In the genomic region with DNA sequence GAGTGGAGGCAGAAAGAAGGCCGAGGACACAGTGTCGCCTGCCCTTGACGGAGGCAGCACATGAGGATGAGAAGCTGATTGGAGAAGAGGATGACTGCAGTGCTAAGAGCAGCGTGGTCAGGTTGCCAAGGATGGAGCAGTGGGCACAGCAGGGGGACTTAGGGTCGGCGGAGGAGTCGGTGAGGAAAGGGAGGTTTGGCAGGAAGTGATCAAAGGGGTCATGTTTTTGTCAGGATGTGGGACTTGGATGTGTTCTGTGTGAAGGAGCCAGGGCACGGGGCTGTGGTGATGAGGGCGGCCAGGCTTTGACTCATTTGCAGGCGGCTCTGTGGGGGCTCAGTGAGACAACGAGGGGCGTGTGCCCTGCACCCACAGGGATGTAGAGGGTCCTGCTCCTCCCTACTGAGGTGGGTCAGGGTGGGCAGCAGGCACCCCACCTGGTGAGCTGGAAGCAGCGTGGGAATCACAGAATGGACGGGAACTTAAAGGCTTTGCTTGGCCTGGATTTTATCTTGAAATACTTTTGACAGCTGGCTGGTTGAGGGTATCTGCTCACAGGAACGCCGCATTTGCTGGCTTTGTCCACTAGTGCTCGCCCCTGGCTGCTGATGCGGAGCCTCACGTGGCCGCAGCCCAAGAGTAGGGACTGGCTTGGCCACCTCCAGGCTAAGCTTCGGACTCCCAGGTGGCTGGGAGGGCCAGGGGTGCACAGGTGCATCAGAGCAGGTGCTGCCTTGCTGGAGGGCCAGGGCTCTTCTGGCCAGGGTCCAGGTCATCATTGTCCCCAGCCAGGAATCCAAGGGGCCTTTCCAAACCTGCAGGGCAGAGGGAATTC, we compare ENCODE assay signal across 8 cellular contexts. TPM values are rescaled to one million over a fixed set of nuclear protein-coding genes. Genes with fewer than 3 reads are reported as not detected.
A peak's percentile ranks its signal among the peaks of the same experiment; 100 is the strongest.
DNase-seq lines count a peak whose midpoint lies in the region; ATAC-seq, FAIRE-seq and TF ChIP-seq lines count a peak whose summit lies in the region.

No MANE protein-coding gene starts in this region.

- intact Hi-C loops in CD8-positive, alpha-beta T cell (cut with DNase I, micrococcal nuclease), result no loop called here
- intact Hi-C loops in ascending aorta (cut with DNase I), result loop anchor here (1.0 kb wide), 1 partner anchor 12 kb away; a partner anchor contains a TSS

- no peak for ATAC-seq in CD8-positive, alpha-beta T cell
- ATAC-seq in HG03045 (IDR thresholded peaks at IDR 0.05; ENCODE audit: unreplicated experiment) (no peak), HG02623 (IDR thresholded peaks at IDR 0.05; ENCODE audit: unreplicated experiment) (no peak)

- peak overlapping the region; percentile 58 for H3K4me3 Mint-ChIP-seq in CD8-positive, alpha-beta T cell

- peaks cover 30% of the 10 kb centered on the region for H3K4me1 Mint-ChIP-seq in CD8-positive, alpha-beta T cell (ENCODE audit: low read depth)

- H3K36me3 ChIP-seq in CD8-positive, alpha-beta T cell (ENCODE audit: insufficient read depth, low read length), result peaks cover 14% of the 10 kb centered on the region
- no peaks in the 10 kb centered on the region for H3K36me3 ChIP-seq in Loucy (ENCODE audit: insufficient read depth, low read length)
- peaks cover 50 to 57% of the 10 kb centered on the region in 2 donors for H3K36me3 ChIP-seq in ascending aorta

- H3K27ac Mint-ChIP-seq in CD8-positive, alpha-beta T cell, result peak overlapping the region; percentile 85

- H3K9me3 ChIP-seq in CD8-positive, alpha-beta T cell (ENCODE audit: low read length), result no peaks in the 10 kb centered on the region
- H3K9me3 ChIP-seq in Loucy (ENCODE audit: insufficient read depth, low read depth, low read length) (no peaks in the 10 kb centered on the region), ascending aorta (no peaks in the 10 kb centered on the region)

- peaks cover 25% of the 10 kb centered on the region for H3K4me1 ChIP-seq in CD8-positive, alpha-beta T cell (ENCODE audit: insufficient read depth, low read length)
- H3K4me1 ChIP-seq in Loucy (ENCODE audit: insufficient read depth, low read length, poor library complexity, severe bottlenecking) (peaks cover 46% of the 10 kb centered on the region), ascending aorta (peaks cover 41 to 48% of the 10 kb centered on the region in 2 donors)

- H4K20me1 ChIP-seq in Loucy (ENCODE audit: insufficient read depth, low read length, poor library complexity, severe bottlenecking), result no peaks in the 10 kb centered on the region

- H3K79me2 ChIP-seq in Loucy (ENCODE audit: insufficient read depth, low read length), result peaks cover 8% of the 10 kb centered on the region

- H3K9me2 ChIP-seq in Loucy (replicated peaks; ENCODE audit: low read depth, low read length), result no peaks in the 10 kb centered on the region

- peak overlapping the region; percentile 81 for H3K4me2 ChIP-seq in Loucy (ENCODE audit: low read depth, low read length, poor library complexity, severe bottlenecking)

- H3K9ac ChIP-seq in Loucy (ENCODE audit: low read depth, low read length, poor library complexity, severe bottlenecking), result peak overlapping the region; percentile 76

- TF ChIP-seq CTCF in CD8-positive, alpha-beta T cell (IDR thresholded peaks at IDR 0.05), result no peak
- no peak for TF ChIP-seq CTCF in Loucy (conservative IDR thresholded peaks at IDR 0.05; ENCODE audit: low read length)
- no peak for TF ChIP-seq CTCF in ascending aorta (IDR thresholded peaks at IDR 0.05)

- H3K9me3 Mint-ChIP-seq in CD8-positive, alpha-beta T cell, result no peaks in the 10 kb centered on the region

- no peaks in the 10 kb centered on the region for H3K27me3 ChIP-seq in CD8-positive, alpha-beta T cell (ENCODE audit: insufficient read depth, low read length)
- H3K27me3 ChIP-seq in Loucy (ENCODE audit: insufficient read depth, low read length, poor library complexity, severe bottlenecking), result no peaks in the 10 kb centered on the region
- no peaks in the 10 kb centered on the region for H3K27me3 ChIP-seq in ascending aorta

- POLR2A ChIA-PET in CD8-positive, alpha-beta T cell (lab: Charles Lee), result no interaction called here

- H3K4me3 ChIP-seq in CD8-positive, alpha-beta T cell (ENCODE audit: low read depth, low read length), result no peak overlapping the region
- H3K4me3 ChIP-seq in Loucy (ENCODE audit: low read length, poor library complexity, severe bottlenecking) (peak overlapping the region; percentile 61), ascending aorta (peak overlapping the region in 1 of 2 donors; percentile 3)

- H3K27ac ChIP-seq in CD8-positive, alpha-beta T cell (ENCODE audit: low read depth, low read length), result peak overlapping the region; percentile 22
- H3K27ac ChIP-seq in ascending aorta, result peak overlapping the region; percentile 84 to 87

- FAIRE-seq in GM19239 (lab: Jason Lieb, UNC), result no peak

- CTCF ChIA-PET in CD8-positive, alpha-beta T cell (lab: Charles Lee), result interaction anchor here (1.0 to 4.8 kb wide), 4 partner anchors 9 to 19 kb away, joined by 3 to 30 read pairs (median 12); no protein-coding TSS in a partner anchor

- no peaks in the 10 kb centered on the region for H3K27me3 Mint-ChIP-seq in CD8-positive, alpha-beta T cell (ENCODE audit: low read depth)

- no peak overlapping the region for H2AFZ ChIP-seq in Loucy (ENCODE audit: low read length)

- peak in 2 of 7 experiments; percentile 15 to 23 for DNase-seq in CD8-positive, alpha-beta T cell
- DNase-seq in ascending aorta (ENCODE audit: low spot score in 2 of 2) (no peak), myocyte (ENCODE audit: low read depth) (peak; percentile 75), GM19239 (ENCODE audit: insufficient read length, low spot score) (no peak), OCI-M2 (lab: John Stamatoyannopoulos, UW; ENCODE audit: unreplicated experiment) (no peak)

- H3K36me3 Mint-ChIP-seq in CD8-positive, alpha-beta T cell, result peaks cover 33% of the 10 kb centered on the region

- no peaks in the 10 kb centered on the region; the same call in 1 of the 2 replicates for H3F3A ChIP-seq in Loucy (ENCODE audit: low read depth)

RNA-seq across cellular contexts. Expression of a gene that starts 6.0 kb away (rescaled TPM):
- 10 to 100 TPM; 12.3 to 13.0 TPM for total RNA-seq in CD8-positive, alpha-beta T cell
- total RNA-seq in ascending aorta (406 TPM), myocyte (162 and 168 TPM in 2 replicates)
- 103 TPM for polyA plus RNA-seq in myocyte (2012)

RNA-seq across cellular contexts. Expression of a gene that starts 11.6 kb away (rescaled TPM):
- under 1 TPM; 0.22 to 0.92 TPM for total RNA-seq in CD8-positive, alpha-beta T cell
- total RNA-seq in ascending aorta (146 TPM), myocyte (92.1 and 103 TPM in 2 replicates)
- polyA plus RNA-seq in myocyte (2012), result 101 TPM

RNA-seq across cellular contexts. Expression of a gene that starts 30.4 kb away (rescaled TPM):
- 1 to 10 TPM; 4.9 to 5.4 TPM for total RNA-seq in CD8-positive, alpha-beta T cell
- total RNA-seq in ascending aorta (not detected), myocyte (16.9 and 24.1 TPM in 2 replicates)
- polyA plus RNA-seq in myocyte (2012), result 40.1 TPM

RNA-seq across cellular contexts. Expression of a gene that starts 30.6 kb away (rescaled TPM):
- total RNA-seq in CD8-positive, alpha-beta T cell, result 1 to 10 TPM; 4.6 to 5.5 TPM
- total RNA-seq in ascending aorta (not detected), myocyte (3.3 and 3.8 TPM in 2 replicates)
- polyA plus RNA-seq in myocyte (2012), result 15.6 TPM

RNA-seq across cellular contexts. Expression of a gene that starts 54.5 kb away (rescaled TPM):
- total RNA-seq in CD8-positive, alpha-beta T cell, result 10 to 100 TPM; 21.5 to 24.5 TPM
- total RNA-seq in ascending aorta (24.9 TPM), myocyte (10.4 and 11.2 TPM in 2 replicates)
- polyA plus RNA-seq in myocyte (2012), result 41.0 TPM

Comparison
In these comparisons a context has a peak if more than half of its experiments do, and no peak if none do; other contexts are left out.
1. RNA of a gene that starts 6.0 kb away (total RNA-seq): 406 TPM in ascending aorta (single experiment) and 162 to 168 TPM in myocyte; 12.3 to 13.0 TPM in CD8-positive, alpha-beta T cell; every median in the first group is over 10 times any median in the second.
2. RNA of a gene that starts 11.6 kb away (total RNA-seq): 146 TPM in ascending aorta (single experiment) and 92.1 to 103 TPM in myocyte; 0.22 to 0.92 TPM in CD8-positive, alpha-beta T cell; every median in the first group is over 10 times any median in the second.